33 cellular contexts compared by ENCODE assay signal in the genomic region with DNA sequence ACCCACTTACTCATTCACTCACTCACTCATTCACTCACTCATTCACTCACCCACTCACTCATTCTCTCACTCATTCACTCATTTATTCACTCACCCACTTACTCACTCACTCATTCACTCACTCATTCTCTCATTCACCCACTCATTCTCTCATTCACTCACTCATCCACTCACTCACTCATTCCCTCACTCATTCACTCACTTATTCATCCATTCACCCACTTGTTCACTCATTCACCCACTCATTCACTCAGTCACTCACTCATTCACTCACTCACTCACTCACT. TPM values are rescaled to one million over a fixed set of nuclear protein-coding genes. Genes with fewer than 3 reads are reported as not detected.
"Had no signal": no experiment of that assay in that cellular context is flagged by ENCODE, and none has a peak within 500 bp of the region (broad histone marks: within the 10 kb centered on the region; RNA-seq: fewer than 3 reads in every experiment).

No MANE protein-coding gene starts in this region.

- H3K4me2 ChIP-seq: neural progenitor cell, smooth muscle cell had no signal

- H3K27ac ChIP-seq: neural progenitor cell, ovary, parathyroid adenoma, psoas muscle, skin epidermis, spleen, suprapubic skin, testis, tibial artery, transverse colon, upper lobe of right lung, vagina had no signal

- H3K9ac ChIP-seq: neural progenitor cell, parathyroid adenoma had no signal

- ATAC-seq: sciatic nerve; stimulated activated memory B cell treated with anti-CD40 and anti-IgM and Interleukin-4, amounts not matched to agents 10 μg/mL and 1 μg/mL and 100 μg/mL, for 72 hours; stimulated activated naive CD8-positive, alpha-beta T cell treated with anti-CD3 and anti-CD28 coated beads, Interleukin-15, amount 100 ng/mL, for 72 hours; upper lobe of right lung had no signal

- H3K4me1 ChIP-seq: parathyroid adenoma, psoas muscle, spleen, suprapubic skin, tibial artery, transverse colon, upper lobe of right lung, vagina had no signal

- DNase-seq: natural killer cell; occipital lobe; psoas muscle; spleen; stimulated activated CD4-positive, alpha-beta T cell treated with anti-CD3 and anti-CD28 coated beads, Interleukin-12 subunit alpha, Interleukin-12 subunit beta, amount 100 ng/mL, for 4 hours; stimulated activated CD4-positive, alpha-beta T cell treated with anti-CD3 and anti-CD28 coated beads, Interleukin-1b, Interleukin-23, amount 100 ng/mL, for 48 hours; stimulated activated CD4-positive, alpha-beta T cell treated with anti-CD3 and anti-CD28 coated beads, Interleukin-4, amount 100 ng/mL, for 1 hour; stimulated activated CD4-positive, alpha-beta T cell treated with anti-CD3 and anti-CD28 coated beads, Interleukin-4, amount 100 ng/mL, for 4 hours; stimulated activated CD8-positive, alpha-beta memory T cell treated with anti-CD3 and anti-CD28 coated beads, Interleukin-4, amount 100 ng/mL, for 48 hours; stimulated activated naive CD4-positive, alpha-beta T cell; stimulated activated naive CD8-positive, alpha-beta T cell treated with anti-CD3 and anti-CD28 coated beads, Interleukin-15, amount 100 ng/mL, for 72 hours; stimulated activated naive CD8-positive, alpha-beta T cell treated with anti-CD3 and anti-CD28 coated beads, Interleukin-15, Interleukin-2, amounts not matched to agents 100 U/mL and 50 U/mL, for 24 hours; substantia nigra; testis; tibial artery; transverse colon; upper lobe of right lung had no signal

- H2AFZ ChIP-seq: neural progenitor cell, parathyroid adenoma had no signal

- H3K27me3 ChIP-seq: neural progenitor cell, ovary, spleen, suprapubic skin, testis, tibial artery, transverse colon, upper lobe of right lung, vagina had no signal

- H3K79me2 ChIP-seq: parathyroid adenoma had no signal

- H3K36me3 ChIP-seq: neural progenitor cell, ovary, spleen, suprapubic skin, tibial artery, transverse colon, upper lobe of right lung, vagina had no signal

- H3K9me3 ChIP-seq: ovary, psoas muscle, suprapubic skin, testis, tibial artery, transverse colon, upper lobe of right lung, vagina had no signal

- H3K4me3 ChIP-seq: neural progenitor cell, ovary, psoas muscle, skin epidermis, smooth muscle cell, spleen, suprapubic skin, testis, tibial artery, transverse colon, upper lobe of right lung, vagina had no signal

RNA-seq across cellular contexts. Expression of gene CPSF4L, which starts 7.6 kb away (rescaled TPM):
- total RNA-seq: natural killer cell, occipital lobe, osteoblast, progenitor cell of endocrine pancreas, psoas muscle, renal cortical epithelial cell, right cardiac atrium, sciatic nerve, smooth muscle cell, spleen, suprapubic skin, transverse colon, upper lobe of right lung, vagina had no signal
- polyA plus RNA-seq: neural cell, ovary, psoas muscle, right cardiac atrium, smooth muscle cell, spleen, thymus, urinary bladder had no signal
